ENCODE assay signal across 10 cellular contexts in the genomic region with DNA sequence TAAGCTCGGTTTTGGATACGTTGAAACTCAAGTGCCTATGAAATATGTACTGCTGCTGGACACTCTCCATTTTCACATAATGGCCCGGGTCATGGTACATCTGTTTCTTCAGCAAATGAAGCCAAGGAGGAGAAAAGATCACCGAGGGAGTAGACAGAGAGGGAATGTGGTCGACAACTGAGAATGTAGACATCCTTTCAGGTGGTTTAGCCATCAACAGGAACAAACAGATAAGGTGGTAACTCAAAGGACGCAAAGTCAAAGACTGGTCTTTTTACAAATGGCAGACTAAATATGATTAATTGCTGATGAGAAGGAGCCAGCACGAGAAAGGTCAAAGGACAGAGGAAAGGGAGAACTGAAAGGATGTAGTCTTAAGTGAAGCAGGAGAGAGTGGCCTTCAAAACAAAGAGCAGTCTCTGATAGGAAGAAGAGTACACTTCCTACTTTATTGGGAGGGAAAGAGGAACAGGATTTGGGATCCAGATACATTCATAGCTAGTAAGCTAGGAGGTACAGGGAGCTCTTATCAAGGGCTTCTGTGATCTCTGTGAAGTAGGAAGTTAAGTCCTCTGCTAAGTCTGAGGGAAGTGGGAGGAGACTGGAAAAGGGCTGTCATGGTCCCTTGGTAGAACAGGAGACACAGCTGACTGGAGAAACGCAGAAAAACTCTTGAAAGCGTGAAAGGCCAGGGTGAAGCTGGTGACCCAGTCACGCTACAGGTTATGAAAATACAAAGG. TPM values are rescaled to one million over a fixed set of nuclear protein-coding genes. Genes with fewer than 3 reads are reported as not detected.
DNase-seq lines count a peak whose midpoint lies in the region; ATAC-seq, FAIRE-seq and TF ChIP-seq lines count a peak whose summit lies in the region.
"Had no signal": no experiment of that assay in that cellular context is flagged by ENCODE, and none has a peak within 500 bp of the region (broad histone marks: within the 10 kb centered on the region; RNA-seq: fewer than 3 reads in every experiment).

No MANE protein-coding gene starts in this region.

- H3K9ac ChIP-seq in keratinocyte (ENCODE audit: control insufficient read depth, extremely low read depth, insufficient read depth, low read length), result no peak overlapping the region

- intact Hi-C loops in body of pancreas (cut with DNase I), result loop anchor here (10.0 kb wide), 1 partner anchor 225 kb away; no protein-coding TSS in a partner anchor

- dilution Hi-C loops in keratinocyte (cut with MboI; ENCODE audit: extremely low pct_ligation_motif_present, low sequenced_read_pairs), result no loop called here

- no peak overlapping the region for H3K4me3 ChIP-seq in keratinocyte (ENCODE audit: control insufficient read depth in 2 of 3, extremely low read depth in 1 of 3, insufficient read depth in 2 of 3, low read depth in 1 of 3, low read length in 3 of 3)
- H3K4me3 ChIP-seq in body of pancreas, result no peak overlapping the region

- H3K27ac ChIP-seq in keratinocyte (ENCODE audit: control insufficient read depth, insufficient read depth, low read length) (no peak overlapping the region), body of pancreas (no peak overlapping the region)

- WGBS in body of pancreas, 2 donors, result 63 to 68% methylated on average over 10 of the region's 10 CpGs

- DNase-seq in keratinocyte (ENCODE audit: low read depth, low spot score) (no peak), GF-D8 (lab: John Stamatoyannopoulos, UW) (no peak), HPDE6-E6E7 (ENCODE audit: extremely low spot score) (no peak), body of pancreas (no peak)
- DNase-seq: mammary epithelial cell, NCI-H2081 treated with DMSO at 0.1 percent for 48 hours had no signal

- no peak for TF ChIP-seq POLR2A in body of pancreas (IDR thresholded peaks at IDR 0.05)

- no peaks in the 10 kb centered on the region for H3K9me3 ChIP-seq in keratinocyte (ENCODE audit: control insufficient read depth, low read depth, low read length)
- no peaks in the 10 kb centered on the region for H3K9me3 ChIP-seq in body of pancreas

- H3K9me1 ChIP-seq in keratinocyte (ENCODE audit: control insufficient read depth, extremely low read depth, insufficient read depth, low read length), result no peaks in the 10 kb centered on the region

- H3K79me2 ChIP-seq in keratinocyte (ENCODE audit: control insufficient read depth, insufficient read depth, low read length), result no peaks in the 10 kb centered on the region

- no peaks in the 10 kb centered on the region for H4K20me1 ChIP-seq in keratinocyte (ENCODE audit: control insufficient read depth, extremely low read depth, insufficient read depth, low read length)

- peaks cover 16 to 19% of the 10 kb centered on the region in 2 experiments for H3K36me3 ChIP-seq in keratinocyte (ENCODE audit: control insufficient read depth in 2 of 2, extremely low read depth in 1 of 2, insufficient read depth in 2 of 2, low read length in 2 of 2)
- H3K36me3 ChIP-seq in body of pancreas (replicated peaks in 1 of 2; ENCODE audit: insufficient read depth in 1 of 2, low read depth in 2 of 2), result peaks cover 0 to 21% of the 10 kb centered on the region in 2 donors

- FAIRE-seq in keratinocyte (lab: Jason Lieb, UNC), result peak; percentile 5

- TF ChIP-seq CTCF in keratinocyte (optimal IDR thresholded peaks at IDR 0.05 in 1 of 3, IDR thresholded peaks at IDR 0.05 in 1 of 3, conservative IDR thresholded peaks at IDR 0.05 in 1 of 3; ENCODE audit: extremely low read depth in 1 of 3, insufficient read depth in 2 of 3, low read length in 3 of 3), result no peak
- TF ChIP-seq CTCF in body of pancreas (IDR thresholded peaks at IDR 0.05), result no peak

- no peak overlapping the region for H3K4me2 ChIP-seq in keratinocyte (ENCODE audit: control insufficient read depth, extremely low read depth, insufficient read depth, low read depth, low read length)

- H3K27me3 ChIP-seq in keratinocyte (ENCODE audit: control insufficient read depth, extremely low read depth, insufficient read depth, low read length) (no peaks in the 10 kb centered on the region), body of pancreas (no peaks in the 10 kb centered on the region)

- H2AFZ ChIP-seq in keratinocyte (ENCODE audit: control insufficient read depth, low read length), result no peak overlapping the region

- H3K4me1 ChIP-seq in keratinocyte (ENCODE audit: control insufficient read depth, extremely low read depth, insufficient read depth, low read length) (no peaks in the 10 kb centered on the region), body of pancreas (no peaks in the 10 kb centered on the region)

- ATAC-seq in GM18867 (IDR thresholded peaks at IDR 0.05; ENCODE audit: unreplicated experiment) (peak; percentile 75), GM21723 (IDR thresholded peaks at IDR 0.05; ENCODE audit: unreplicated experiment) (peak; percentile 75), HG03521 (IDR thresholded peaks at IDR 0.05; ENCODE audit: unreplicated experiment) (peak; percentile 51), esophagus mucosa (no peak), body of pancreas (no peak)

RNA-seq across cellular contexts. Expression of a gene that starts 28.3 kb away (rescaled TPM):
- 16.8 to 25.2 TPM (median 22.2 TPM) in 3 replicates for polyA plus RNA-seq in keratinocyte
- 21.3 TPM for polyA plus RNA-seq in keratinocyte (2011; ENCODE audit: low read depth)
- 12.2 and 23.2 TPM in 2 replicates for polyA plus RNA-seq in keratinocyte (2011; cell fraction: cytosol; rRNA removed)
- polyA plus RNA-seq in keratinocyte (2011; cell fraction: nucleus; rRNA removed), result 27.8 and 34.1 TPM in 2 replicates
- polyA plus RNA-seq in keratinocyte (2012; ENCODE audit: low replicate concordance), result 14.6 and 15.2 TPM in 2 replicates
- polyA minus RNA-seq in keratinocyte, result 9.0 to 34.6 TPM (median 27.4 TPM) in 3 replicates
- polyA minus RNA-seq in keratinocyte (2011; cell fraction: cytosol; rRNA and poly(A)+ RNA removed), result 20.9 TPM
- polyA minus RNA-seq in keratinocyte (2011; cell fraction: nucleus; rRNA and poly(A)+ RNA removed), result 24.5 and 37.1 TPM in 2 replicates
- 23.3 TPM for total RNA-seq in esophagus mucosa
- 10 to 100 TPM; 13.5 to 16.3 TPM for total RNA-seq in body of pancreas

RNA-seq across cellular contexts. Expression of a gene that starts 45.9 kb away (rescaled TPM):
- 0.05 to 0.09 TPM (median 0.05 TPM) in 3 replicates for polyA plus RNA-seq in keratinocyte
- polyA plus RNA-seq in keratinocyte (2011; ENCODE audit: low read depth), result not detected
- polyA plus RNA-seq in keratinocyte (2011; cell fraction: cytosol; rRNA removed), result 0.12 and 0.13 TPM in 2 replicates
- polyA plus RNA-seq in keratinocyte (2011; cell fraction: nucleus; rRNA removed), result 0.43 and 0.96 TPM in 2 replicates
- polyA plus RNA-seq in keratinocyte (2012; ENCODE audit: low replicate concordance), result 0.14 TPM in 1 of 2 replicates, not detected in the other
- 0.36 TPM in 1 of 3 replicates, not detected in the others for polyA minus RNA-seq in keratinocyte
- not detected for polyA minus RNA-seq in keratinocyte (2011; cell fraction: cytosol; rRNA and poly(A)+ RNA removed)
- polyA minus RNA-seq in keratinocyte (2011; cell fraction: nucleus; rRNA and poly(A)+ RNA removed), result not detected in 2 replicates
- total RNA-seq in esophagus mucosa (1.3 TPM), body of pancreas (1 to 10 TPM in 1 of 2 donors, not detected in 1; 7.6 TPM)
- polyA plus RNA-seq: mammary epithelial cell had no signal

Comparison
In these comparisons a context has a peak if more than half of its experiments do, and no peak if none do; other contexts are left out.
1. ATAC-seq: peak in GM18867 (single experiment), GM21723 (single experiment) and HG03521 (single experiment); none in esophagus mucosa (single experiment) and body of pancreas (single experiment).